Comparison of ENCODE assay signal across 1 cellular context in genomic region chr10:77873558-77874380, GRCh38.
TF ChIP-seq lines count a peak whose summit lies in the region.

No MANE protein-coding gene starts in this region.

TF ChIP-seq in HCT116, 20 proteins besides CTCF, POLR2A, EP300 and RAD21 (continued from another document):
- TF ChIP-seq ZBTB33 (IDR thresholded peaks at IDR 0.05; ENCODE audit: extremely low read depth, insufficient replicate concordance, low read length) = no peak
- peak; percentile 68 for TF ChIP-seq JUND (IDR thresholded peaks at IDR 0.05)
- no peak for TF ChIP-seq ZFX (IDR thresholded peaks at IDR 0.05)
- TF ChIP-seq EZH2 (IDR thresholded peaks at IDR 0.05) = no peak
- TF ChIP-seq EZH2phosphoT487 (IDR thresholded peaks at IDR 0.05; ENCODE audit: borderline replicate concordance) = no peak
- no peak for TF ChIP-seq TCF7L2 (IDR thresholded peaks at IDR 0.05; ENCODE audit: borderline replicate concordance, extremely low read depth, insufficient read depth, insufficient read length)
- no peak for TF ChIP-seq ELF1 (IDR thresholded peaks at IDR 0.05; ENCODE audit: borderline replicate concordance, low read depth)
- peak; percentile 57 for TF ChIP-seq POLR2AphosphoS5 (IDR thresholded peaks at IDR 0.05; ENCODE audit: low read depth, low read length)
- TF ChIP-seq SP1 (IDR thresholded peaks at IDR 0.05; ENCODE audit: low read depth) = peak; percentile 71; the same call in 1 of the 2 replicates
TF ChIP-seq in HCT116: peak in this region for 5.
